ENCODE assay signal across 8 cellular contexts in the genomic region with DNA sequence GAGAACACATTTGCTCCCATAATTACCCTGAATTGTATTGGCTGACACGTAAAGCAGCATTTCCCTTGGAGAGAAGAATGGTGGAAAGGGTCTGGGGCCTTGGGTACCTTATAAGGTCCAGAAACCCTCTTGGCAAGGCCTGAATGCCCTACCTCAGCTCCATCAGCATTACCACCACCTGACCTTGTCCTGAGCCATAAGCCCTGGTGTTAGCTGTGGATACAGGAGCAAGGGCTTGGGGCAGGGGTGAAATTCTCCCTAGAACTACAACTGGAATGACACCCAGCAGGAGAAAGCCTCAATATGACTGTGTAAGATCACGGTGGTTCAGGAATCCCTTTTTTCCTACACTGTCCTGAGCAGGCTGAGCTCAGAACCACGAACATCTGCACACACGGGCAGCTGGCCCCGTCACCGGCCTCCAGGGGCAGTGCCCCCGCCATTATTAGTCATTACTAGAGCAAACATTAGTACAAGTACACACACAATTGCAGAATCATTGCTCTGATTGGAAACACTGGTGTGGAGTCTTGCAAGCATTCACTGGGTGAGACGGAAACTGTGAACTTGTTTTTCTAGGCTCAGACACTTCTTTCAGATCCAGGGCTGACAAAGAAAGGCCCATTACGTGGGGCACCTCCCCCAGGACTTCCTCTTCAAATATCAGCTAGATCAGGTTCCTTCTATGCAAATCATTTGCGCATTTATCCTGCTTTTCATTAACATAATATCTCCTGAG. TPM values are rescaled to one million over a fixed set of nuclear protein-coding genes. Genes with fewer than 3 reads are reported as not detected.
DNase-seq lines count a peak whose midpoint lies in the region; ATAC-seq and TF ChIP-seq lines count a peak whose summit lies in the region.

No MANE protein-coding gene starts in this region.

- H3K4me1 Mint-ChIP-seq in activated B cell treated with CpG ODN at 0.5 μM for 24 hours, result peaks cover 51% of the 10 kb centered on the region
- peaks cover 3 to 23% (median 13%) of the 10 kb centered on the region in 4 donors for H3K4me1 Mint-ChIP-seq in naive thymus-derived CD8-positive, alpha-beta T cell
- H3K4me1 Mint-ChIP-seq in natural killer cell, result peaks cover 12 to 19% of the 10 kb centered on the region in 2 donors

- CTCF ChIA-PET in activated B cell treated with CpG ODN at 0.5 μM for 24 hours (lab: Charles Lee), result interaction anchor here (1.1 to 1.7 kb wide), 2 partner anchors 21 to 51 kb away, joined by 4 to 13 read pairs; no protein-coding TSS in a partner anchor

- H3K36me3 ChIP-seq in aorta (ENCODE audit: control insufficient read depth in 1 of 2, insufficient read depth in 2 of 2, low read length in 1 of 2), result no peaks in the 10 kb centered on the region

- ATAC-seq in GM19025 (IDR thresholded peaks at IDR 0.05; ENCODE audit: low read depth, unreplicated experiment), result peak; percentile 64
- peak; percentile 69 for ATAC-seq in activated B cell treated with CpG ODN at 0.5 μM for 24 hours (ENCODE audit: low read depth)
- ATAC-seq in naive thymus-derived CD8-positive, alpha-beta T cell, result no peak
- no peak for ATAC-seq in natural killer cell
- no peak for ATAC-seq in aorta (ENCODE audit: low FRiP score)

- TF ChIP-seq CTCF in activated B cell treated with CpG ODN at 0.5 μM for 24 hours (IDR thresholded peaks at IDR 0.05), result no peak
- TF ChIP-seq CTCF in natural killer cell (IDR thresholded peaks at IDR 0.05), result no peak

- H3K36me3 Mint-ChIP-seq in activated B cell treated with CpG ODN at 0.5 μM for 24 hours (ENCODE audit: low read depth) (peaks cover under 1% of the 10 kb centered on the region), natural killer cell (peaks cover 2% of the 10 kb centered on the region)
- peaks cover 0 to under 1% (median 0%) of the 10 kb centered on the region in 3 donors for H3K36me3 Mint-ChIP-seq in naive thymus-derived CD8-positive, alpha-beta T cell

- H3K27ac ChIP-seq in aorta (ENCODE audit: low read depth in 1 of 2, low read length in 2 of 2), result no peak overlapping the region

- H3K4me3 Mint-ChIP-seq in activated B cell treated with CpG ODN at 0.5 μM for 24 hours (peak overlapping the region; percentile 58), natural killer cell (no peak overlapping the region)
- peak overlapping the region in 3 of 10 donors; percentile 23 to 78 (median 45) for H3K4me3 Mint-ChIP-seq in naive thymus-derived CD8-positive, alpha-beta T cell

- DNase-seq in DMS153 (lab: John Stamatoyannopoulos, UW) (peak; percentile 57), HT-29 (ENCODE audit: low spot score) (peak; percentile 86), activated B cell treated with CpG ODN at 0.5 μM for 24 hours (no peak), natural killer cell (no peak), aorta (no peak), NCI-H82 treated with DMSO at 0.1 percent for 48 hours (lab: John Stamatoyannopoulos, UW; ENCODE audit: unreplicated experiment) (no peak)
- no peak for DNase-seq in naive thymus-derived CD8-positive, alpha-beta T cell

- H3K27me3 ChIP-seq in aorta (ENCODE audit: control insufficient read depth in 1 of 2, insufficient read depth in 2 of 2, low read length in 1 of 2), result no peaks in the 10 kb centered on the region

- 32 to 36% methylated on average over 10 of the region's 10 CpGs for WGBS in aorta, 2 donors

- H3K4me3 ChIP-seq in aorta (ENCODE audit: low read length in 2 of 2), result no peak overlapping the region

- H3K9me3 ChIP-seq in aorta (ENCODE audit: control insufficient read depth, low read length), result peaks cover 3% of the 10 kb centered on the region

- POLR2A ChIA-PET in activated B cell treated with CpG ODN at 0.5 μM for 24 hours (lab: Charles Lee), result interaction anchor here (0.6 to 4.7 kb wide), 11 partner anchors 12 to 480 kb away, joined by 3 to 124 read pairs (median 5); partner anchors contain the start of genes GTF3A, LNX2 and MTIF3
- POLR2A ChIA-PET in naive thymus-derived CD8-positive, alpha-beta T cell (lab: Charles Lee), result no interaction called here

- no peaks in the 10 kb centered on the region for H3K4me1 ChIP-seq in aorta (ENCODE audit: control insufficient read depth in 1 of 2, insufficient read depth in 2 of 2, low read length in 2 of 2)

- intact Hi-C loops in activated B cell treated with CpG ODN at 0.5 μM for 24 hours (cut with micrococcal nuclease) (loop anchor here (1.0 kb wide), 2 partner anchors 27 to 51 kb away; partner anchors contain the start of gene MTIF3), natural killer cell (cut with micrococcal nuclease) (no loop called here), aorta (cut with DNase I) (no loop called here)

- H3K27me3 Mint-ChIP-seq in activated B cell treated with CpG ODN at 0.5 μM for 24 hours, result no peaks in the 10 kb centered on the region
- no peaks in the 10 kb centered on the region for H3K27me3 Mint-ChIP-seq in naive thymus-derived CD8-positive, alpha-beta T cell
- peaks cover 0 to 8% of the 10 kb centered on the region in 2 donors for H3K27me3 Mint-ChIP-seq in natural killer cell (ENCODE audit: low read depth in 2 of 2)

- H3K27ac Mint-ChIP-seq in activated B cell treated with CpG ODN at 0.5 μM for 24 hours (peak overlapping the region; percentile 87), natural killer cell (no peak overlapping the region)
- peak overlapping the region in 6 of 10 donors; percentile 15 to 88 (median 66) for H3K27ac Mint-ChIP-seq in naive thymus-derived CD8-positive, alpha-beta T cell

- peaks cover 3% of the 10 kb centered on the region for H3K9me3 Mint-ChIP-seq in activated B cell treated with CpG ODN at 0.5 μM for 24 hours
- peaks cover 0 to 6% (median 0%) of the 10 kb centered on the region in 9 donors for H3K9me3 Mint-ChIP-seq in naive thymus-derived CD8-positive, alpha-beta T cell
- H3K9me3 Mint-ChIP-seq in natural killer cell, result peaks cover 0 to 1% of the 10 kb centered on the region in 2 donors

RNA-seq across cellular contexts. Expression of gene MTIF3, which starts 26.7 kb away (rescaled TPM):
- 45.1 and 62.7 TPM in 2 replicates for total RNA-seq in HT-29 (2014; rRNA removed; shearing (Covaris generic))
- 39.8 and 50.1 TPM in 2 replicates for total RNA-seq in activated B cell treated with CpG ODN at 0.5 μM for 24 hours
- total RNA-seq in naive thymus-derived CD8-positive, alpha-beta T cell, result 10 to 100 TPM; 80.7 to 81.7 TPM
- polyA plus RNA-seq in naive thymus-derived CD8-positive, alpha-beta T cell, result 10 to 100 TPM; 46.6 to 69.2 (median 60.8) TPM
- total RNA-seq in natural killer cell, result 10 to 100 TPM; 30.2 to 56.6 (median 36.8) TPM
- total RNA-seq in aorta, result 10 to 100 TPM; 26.8 to 43.8 TPM
- polyA plus RNA-seq in aorta, result 10 to 100 TPM; 78.7 to 80.0 TPM

RNA-seq across cellular contexts. Expression of gene GTF3A, which starts 52.7 kb away (rescaled TPM):
- 405 and 541 TPM in 2 replicates for total RNA-seq in HT-29 (2014; rRNA removed; shearing (Covaris generic))
- 119 and 134 TPM in 2 replicates for total RNA-seq in activated B cell treated with CpG ODN at 0.5 μM for 24 hours
- total RNA-seq in naive thymus-derived CD8-positive, alpha-beta T cell, result 100 to 1,000 TPM; 238 to 244 TPM
- 100 to 1,000 TPM; 406 to 534 (median 525) TPM for polyA plus RNA-seq in naive thymus-derived CD8-positive, alpha-beta T cell
- total RNA-seq in natural killer cell, result 100 to 1,000 TPM; 129 to 132 (median 130) TPM
- total RNA-seq in aorta, result 10 to 100 TPM; 62.1 to 68.5 TPM
- polyA plus RNA-seq in aorta, result 100 to 1,000 TPM in 1 of 2 donors, 10 to 100 TPM in 1; 75.4 to 191 TPM

Comparison
In these comparisons a context has a peak if more than half of its experiments do, and no peak if none do; other contexts are left out.
1. DNase-seq: peak in DMS153 (single experiment) and HT-29 (single experiment); none in activated B cell treated with CpG ODN at 0.5 μM for 24 hours (single experiment), naive thymus-derived CD8-positive, alpha-beta T cell (0 of 10), natural killer cell (single experiment), aorta (0 of 2) and NCI-H82 treated with DMSO at 0.1 percent for 48 hours (single experiment).
2. ATAC-seq: peak in GM19025 (single experiment) and activated B cell treated with CpG ODN at 0.5 μM for 24 hours (single experiment); none in naive thymus-derived CD8-positive, alpha-beta T cell (0 of 2), natural killer cell (0 of 3) and aorta (single experiment).
3. H3K27ac Mint-ChIP-seq: peak in activated B cell treated with CpG ODN at 0.5 μM for 24 hours (single experiment) and naive thymus-derived CD8-positive, alpha-beta T cell (6 of 10); none in natural killer cell (0 of 2).